In genomic region chr19:16542045-16542893, GRCh38 we compare ENCODE assay signal across 1 cellular context.
TF ChIP-seq lines count a peak whose summit lies in the region.

Gene CHERP, minus strand, starts transcription at chr19:16542437. Its CDS starts 59 bp downstream, at chr19:16542378.

TF ChIP-seq in HepG2, 621 proteins besides CTCF, POLR2A, EP300 and RAD21 (continued from another document and continues in another):
- TF ChIP-seq ZNF232 (CRISPR knock-in tag; IDR thresholded peaks at IDR 0.05; ENCODE audit: borderline replicate concordance) (no peak), ZBTB38 (CRISPR knock-in tag; IDR thresholded peaks at IDR 0.05) (peak; percentile 54; the same call in 1 of the 2 replicates), ARID5B (CRISPR knock-in tag; IDR thresholded peaks at IDR 0.05) (no peak), ZNF275 (CRISPR knock-in tag; IDR thresholded peaks at IDR 0.05; ENCODE audit: borderline replicate concordance) (no peak), KDM6A (CRISPR knock-in tag; IDR thresholded peaks at IDR 0.05; ENCODE audit: low read depth) (no peak), ZNF790 (CRISPR knock-in tag; IDR thresholded peaks at IDR 0.05; ENCODE audit: borderline replicate concordance) (no peak), MYNN (CRISPR knock-in tag; IDR thresholded peaks at IDR 0.05; ENCODE audit: low read depth) (no peak), MED8 (CRISPR knock-in tag; IDR thresholded peaks at IDR 0.05; ENCODE audit: insufficient replicate concordance) (no peak), ZBTB39 (CRISPR knock-in tag; IDR thresholded peaks at IDR 0.05) (no peak), JUND (CRISPR knock-in tag; IDR thresholded peaks at IDR 0.05) (no peak), MTF2 (CRISPR knock-in tag; IDR thresholded peaks at IDR 0.05; ENCODE audit: borderline replicate concordance) (no peak), SP5 (CRISPR knock-in tag; IDR thresholded peaks at IDR 0.05; ENCODE audit: borderline replicate concordance, low read depth) (0 out of 2 replicates have a peak, but pooled peaks have one; percentile 35), ZNF17 (CRISPR knock-in tag; IDR thresholded peaks at IDR 0.05) (no peak), REPIN1 (CRISPR knock-in tag; IDR thresholded peaks at IDR 0.05; ENCODE audit: borderline replicate concordance, low read depth) (peak; percentile 92; the same call in 1 of the 2 replicates), NKX3-1 (CRISPR knock-in tag; IDR thresholded peaks at IDR 0.05) (no peak), ZMAT3 (CRISPR knock-in tag; conservative IDR thresholded peaks at IDR 0.05) (0 out of 2 replicates have a peak, but pooled peaks have one; percentile 46), NFIC (IDR thresholded peaks at IDR 0.05; ENCODE audit: low read length) (no peak), KDM5A (IDR thresholded peaks at IDR 0.05; ENCODE audit: borderline replicate concordance, low read length) (peak; percentile 86), GATAD1 (CRISPR knock-in tag; IDR thresholded peaks at IDR 0.05) (peak; percentile 97), ZNF510 (CRISPR knock-in tag; IDR thresholded peaks at IDR 0.05; ENCODE audit: low read depth) (0 out of 2 replicates have a peak, but pooled peaks have one; percentile 76), ZSCAN25 (CRISPR knock-in tag; IDR thresholded peaks at IDR 0.05) (peak; percentile 54; the same call in 1 of the 2 replicates), CHD4 (IDR thresholded peaks at IDR 0.05; ENCODE audit: borderline replicate concordance, low read length) (no peak), NFRKB (IDR thresholded peaks at IDR 0.05) (no peak), ZSCAN20 (CRISPR knock-in tag; IDR thresholded peaks at IDR 0.05; ENCODE audit: borderline replicate concordance) (0 out of 2 replicates have a peak, but pooled peaks have one; percentile 43), FOXK2 (IDR thresholded peaks at IDR 0.05) (no peak), ZBTB25 (CRISPR knock-in tag; IDR thresholded peaks at IDR 0.05) (peak; percentile 85), ZNF775 (CRISPR knock-in tag; IDR thresholded peaks at IDR 0.05; ENCODE audit: borderline replicate concordance) (peak; percentile 15; the same call in 1 of the 2 replicates), ZNF337 (CRISPR knock-in tag; IDR thresholded peaks at IDR 0.05; ENCODE audit: borderline replicate concordance, low read depth) (peak; percentile 43; the same call in 1 of the 2 replicates), KMT2A (CRISPR knock-in tag; IDR thresholded peaks at IDR 0.05) (peak; percentile 89; the same call in 1 of the 2 replicates), ZNF609 (CRISPR knock-in tag; IDR thresholded peaks at IDR 0.05; ENCODE audit: borderline replicate concordance) (peak; percentile 30; the same call in 1 of the 2 replicates), SOX6 (IDR thresholded peaks at IDR 0.05) (no peak), SOX6 (CRISPR knock-in tag; IDR thresholded peaks at IDR 0.05) (peak; percentile 59), EHMT2 (IDR thresholded peaks at IDR 0.05; ENCODE audit: borderline replicate concordance, low read depth, low read length) (no peak), MED1 (CRISPR knock-in tag; IDR thresholded peaks at IDR 0.05) (peak; percentile 21; the same call in 1 of the 2 replicates), ZNF766 (CRISPR knock-in tag; IDR thresholded peaks at IDR 0.05; ENCODE audit: borderline replicate concordance) (peak; percentile 52; the same call in 1 of the 2 replicates), ATF6 (CRISPR knock-in tag; conservative IDR thresholded peaks at IDR 0.05) (0 out of 2 replicates have a peak, but pooled peaks have one; percentile 28), ATRX (CRISPR knock-in tag; IDR thresholded peaks at IDR 0.05; ENCODE audit: borderline replicate concordance) (no peak), ZNF431 (CRISPR knock-in tag; IDR thresholded peaks at IDR 0.05; ENCODE audit: borderline replicate concordance, low read depth) (no peak), GLI4 (CRISPR knock-in tag; IDR thresholded peaks at IDR 0.05; ENCODE audit: borderline replicate concordance) (peak; percentile 81; the same call in 1 of the 2 replicates), ZGPAT (CRISPR knock-in tag; IDR thresholded peaks at IDR 0.05) (peak; percentile 89), BRCA1 (CRISPR knock-in tag; IDR thresholded peaks at IDR 0.05) (0 out of 2 replicates have a peak, but pooled peaks have one; percentile 65), ZNF543 (CRISPR knock-in tag; IDR thresholded peaks at IDR 0.05) (no peak; the same call in 1 of the 2 replicates), YY1 (IDR thresholded peaks at IDR 0.05; ENCODE audit: insufficient read depth, insufficient replicate concordance, low read depth, low read length) (no peak)
